29 cellular contexts compared by ENCODE assay signal in genomic region chr2:109391243-109391642, GRCh38.
"Had no signal": no experiment of that assay in that cellular context is flagged by ENCODE, and none has a peak within 500 bp of the region (broad histone marks: within the 10 kb centered on the region; RNA-seq: fewer than 3 reads in every experiment).

No MANE protein-coding gene starts in this region.

- H3K36me3 ChIP-seq: neural progenitor cell, neutrophil, ovary, right lobe of liver, spleen, suprapubic skin, transverse colon, upper lobe of right lung, vagina had no signal

- H3K79me2 ChIP-seq: parathyroid adenoma had no signal

- H3K27me3 ChIP-seq: neural progenitor cell, neutrophil, ovary, right lobe of liver, suprapubic skin, testis, tibial artery, transverse colon, upper lobe of right lung, vagina had no signal

- ATAC-seq: naive thymus-derived CD4-positive, alpha-beta T cell; natural killer cell; psoas muscle; right cardiac atrium; stimulated activated memory B cell treated with anti-CD40 and anti-IgM and Interleukin-4, amounts not matched to agents 10 μg/mL and 1 μg/mL and 100 μg/mL, for 72 hours; stimulated activated naive CD8-positive, alpha-beta T cell treated with anti-CD3 and anti-CD28 coated beads, Interleukin-15, amount 100 ng/mL, for 72 hours; upper lobe of right lung had no signal

- H3K4me1 ChIP-seq: parathyroid adenoma, psoas muscle, right lobe of liver, suprapubic skin, upper lobe of right lung, vagina had no signal

- H3K4me2 ChIP-seq: neural progenitor cell, smooth muscle cell had no signal

- H3K27ac ChIP-seq: neural progenitor cell, neutrophil, ovary, parathyroid adenoma, psoas muscle, right lobe of liver, skin epidermis, spleen, suprapubic skin, testis, tibial artery, transverse colon, upper lobe of right lung, vagina had no signal

- H3K4me3 ChIP-seq: neural progenitor cell, ovary, psoas muscle, right lobe of liver, skin epidermis, smooth muscle cell, spleen, suprapubic skin, testis, tibial artery, transverse colon, upper lobe of right lung, vagina had no signal

- DNase-seq: naive thymus-derived CD4-positive, alpha-beta T cell; natural killer cell; nucleus accumbens; ovary; psoas muscle; right cardiac atrium; right lobe of liver; spleen; stimulated activated CD4-positive, alpha-beta T cell treated with anti-CD3 and anti-CD28 coated beads, Interleukin-12 subunit alpha, Interleukin-12 subunit beta, amount 100 ng/mL, for 4 hours; stimulated activated CD4-positive, alpha-beta T cell treated with anti-CD3 and anti-CD28 coated beads, Interleukin-1b, Interleukin-23, amount 100 ng/mL, for 48 hours; stimulated activated CD4-positive, alpha-beta T cell treated with anti-CD3 and anti-CD28 coated beads, Interleukin-4, amount 100 ng/mL, for 1 hour; stimulated activated CD4-positive, alpha-beta T cell treated with anti-CD3 and anti-CD28 coated beads, Interleukin-4, amount 100 ng/mL, for 4 hours; stimulated activated CD8-positive, alpha-beta memory T cell treated with anti-CD3 and anti-CD28 coated beads, Interleukin-4, amount 100 ng/mL, for 48 hours; stimulated activated naive CD4-positive, alpha-beta T cell; stimulated activated naive CD8-positive, alpha-beta T cell treated with anti-CD3 and anti-CD28 coated beads, Interleukin-15, amount 100 ng/mL, for 72 hours; stimulated activated naive CD8-positive, alpha-beta T cell treated with anti-CD3 and anti-CD28 coated beads, Interleukin-15, Interleukin-2, amounts not matched to agents 100 U/mL and 50 U/mL, for 24 hours; substantia nigra; testis; tibial artery; transverse colon; upper lobe of right lung had no signal

- H2AFZ ChIP-seq: neural progenitor cell, parathyroid adenoma had no signal

- H3K9ac ChIP-seq: neural progenitor cell, parathyroid adenoma had no signal

- H3K9me3 ChIP-seq: neutrophil, ovary, psoas muscle, right lobe of liver, spleen, suprapubic skin, testis, tibial artery, transverse colon, upper lobe of right lung, vagina had no signal
